In the genomic region with DNA sequence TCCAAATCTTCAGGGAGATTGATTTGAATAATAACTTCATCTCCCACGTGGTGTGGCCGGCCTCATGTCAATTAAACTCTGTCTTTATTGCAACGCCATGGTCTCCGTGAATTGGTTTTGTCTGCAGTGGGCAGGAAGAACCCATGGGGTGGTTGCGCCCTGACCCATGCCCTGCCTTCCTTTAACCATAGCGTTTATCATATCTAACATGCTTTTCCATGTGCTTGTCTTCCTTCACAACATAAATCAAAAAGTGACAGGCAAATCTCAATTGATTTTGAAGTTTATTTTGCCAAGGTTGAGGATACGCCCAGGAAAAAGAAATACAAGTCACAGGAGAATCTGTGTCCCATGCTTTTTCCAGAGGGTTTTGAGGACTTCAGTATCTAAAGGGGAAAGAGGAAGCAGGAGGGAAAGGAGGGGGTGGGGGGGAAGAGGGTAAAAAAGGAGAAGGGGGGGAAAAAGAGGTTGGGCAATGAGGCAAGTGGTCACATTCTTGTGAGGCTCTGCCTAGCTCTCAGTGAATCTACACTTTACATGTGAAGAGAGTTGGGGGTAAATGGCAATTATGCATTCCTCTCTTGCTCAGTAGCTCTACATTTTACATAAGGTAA, we compare ENCODE assay signal across 1 cellular context.
TF ChIP-seq lines count a peak whose summit lies in the region.

No MANE protein-coding gene starts in this region.

TF ChIP-seq in K562, 482 proteins besides CTCF, POLR2A, EP300 and RAD21 (continued from another document):
- TF ChIP-seq, protein P1, sequence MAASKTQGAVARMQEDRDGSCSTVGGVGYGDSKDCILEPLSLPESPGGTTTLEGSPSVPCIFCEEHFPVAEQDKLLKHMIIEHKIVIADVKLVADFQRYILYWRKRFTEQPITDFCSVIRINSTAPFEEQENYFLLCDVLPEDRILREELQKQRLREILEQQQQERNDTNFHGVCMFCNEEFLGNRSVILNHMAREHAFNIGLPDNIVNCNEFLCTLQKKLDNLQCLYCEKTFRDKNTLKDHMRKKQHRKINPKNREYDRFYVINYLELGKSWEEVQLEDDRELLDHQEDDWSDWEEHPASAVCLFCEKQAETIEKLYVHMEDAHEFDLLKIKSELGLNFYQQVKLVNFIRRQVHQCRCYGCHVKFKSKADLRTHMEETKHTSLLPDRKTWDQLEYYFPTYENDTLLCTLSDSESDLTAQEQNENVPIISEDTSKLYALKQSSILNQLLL (CRISPR knock-in tag; IDR thresholded peaks at IDR 0.05; ENCODE audit: borderline replicate concordance), result no peak
- no peak for TF ChIP-seq PBX2 (CRISPR knock-in tag; IDR thresholded peaks at IDR 0.05; ENCODE audit: low read depth)
- TF ChIP-seq PBX2 (tag; conservative IDR thresholded peaks at IDR 0.05; ENCODE audit: low read depth), result peak; percentile 59
- peak; percentile 61; the same call in 1 of the 2 replicates for TF ChIP-seq VEZF1 (CRISPR knock-in tag; IDR thresholded peaks at IDR 0.05)
TF ChIP-seq in K562: peak in this region for 5.
